Comparison of ENCODE assay signal across 1 cellular context in genomic region chr19:36182612-36183454, GRCh38.
TF ChIP-seq lines count a peak whose summit lies in the region.

No MANE protein-coding gene starts in this region.

TF ChIP-seq in SK-N-SH, 30 proteins besides CTCF, POLR2A, EP300 and RAD21 (continued from another document):
- TF ChIP-seq PBX3 (IDR thresholded peaks at IDR 0.05) (no peak), YY1 (IDR thresholded peaks at IDR 0.05; ENCODE audit: low read depth) (no peak), TEAD4 (IDR thresholded peaks at IDR 0.05; ENCODE audit: borderline replicate concordance, insufficient read depth) (no peak), GATA2 (CRISPR knock-in tag; IDR thresholded peaks at IDR 0.05) (no peak)
